19 cellular contexts compared by ENCODE assay signal in genomic region chr10:56911906-56912480, GRCh38.
DNase-seq lines count a peak whose midpoint lies in the region; ATAC-seq and TF ChIP-seq lines count a peak whose summit lies in the region.
"Had no signal": no experiment of that assay in that cellular context is flagged by ENCODE, and none has a peak within 500 bp of the region (broad histone marks: within the 10 kb centered on the region; RNA-seq: fewer than 3 reads in every experiment).

No MANE protein-coding gene starts in this region.

- intact Hi-C loops in Right ventricle myocardium inferior (cut with DNase I): no loop called here

- no peak for TF ChIP-seq CTCF in upper lobe of left lung (IDR thresholded peaks at IDR 0.05)

- no peaks in the 10 kb centered on the region for H3K4me1 ChIP-seq in upper lobe of left lung
- H3K4me1 ChIP-seq: BLaER1 had no signal

- TF ChIP-seq POLR2A in upper lobe of left lung (IDR thresholded peaks at IDR 0.05): no peak

- peak in 1 of 4 donors; percentile 36 for TF ChIP-seq EP300 in upper lobe of left lung (IDR thresholded peaks at IDR 0.05)

- H3K27ac ChIP-seq in upper lobe of left lung: no peak overlapping the region
- H3K27ac ChIP-seq: BLaER1 had no signal

- no peaks in the 10 kb centered on the region for H3K9me3 ChIP-seq in upper lobe of left lung
- H3K9me3 ChIP-seq: BLaER1, SK-N-SH had no signal

- H3K4me3 ChIP-seq in upper lobe of left lung: no peak overlapping the region
- H3K4me3 ChIP-seq: BLaER1 had no signal

- 59 to 66% methylated on average over 2 of the region's 2 CpGs for WGBS in upper lobe of left lung, 2 donors

- H3K36me3 ChIP-seq in upper lobe of left lung: no peaks in the 10 kb centered on the region
- H3K36me3 ChIP-seq: BLaER1 had no signal

- no peaks in the 10 kb centered on the region for H3K27me3 ChIP-seq in upper lobe of left lung
- H3K27me3 ChIP-seq: BLaER1 had no signal

- DNase-seq in glomerular visceral epithelial cell (ENCODE audit: extremely low spot score) (peak; percentile 8), upper lobe of left lung (peak in 1 of 2 donors; percentile 77), Right ventricle myocardium inferior (ENCODE audit: missing footprints) (no peak), NCI-H510A (lab: John Stamatoyannopoulos, UW) (no peak)
- DNase-seq in stimulated activated CD4-positive, alpha-beta T cell treated with anti-CD3 and anti-CD28 coated beads, Interleukin-12 subunit alpha, Interleukin-12 subunit beta, amount 100 ng/mL, for 4 hours: no peak
- DNase-seq: CD8-positive, alpha-beta memory T cell; EL; HCEC 1CT; Kasumi-1; NCI-H1436; NCI-H2081 treated with DMSO at 0.1 percent for 48 hours; NCI-H226; NCI-H526 treated with DMSO at 0.1 percent for 48 hours; Right ventricle myocardium superior; SK-N-SH had no signal

- ATAC-seq in GM18519 (IDR thresholded peaks at IDR 0.05; ENCODE audit: low FRiP score, unreplicated experiment) (peak; percentile 44), HG03520 (IDR thresholded peaks at IDR 0.05; ENCODE audit: unreplicated experiment) (peak; percentile 64), upper lobe of left lung (ENCODE audit: low FRiP score in 2 of 2) (peak; percentile 50 to 75), Right ventricle myocardium inferior (no peak)
- ATAC-seq: Panc1 had no signal
